In genomic region chr1:46020005-46020404, GRCh38 we compare ENCODE assay signal across 17 cellular contexts.
DNase-seq lines count a peak whose midpoint lies in the region; ATAC-seq and TF ChIP-seq lines count a peak whose summit lies in the region.
"Had no signal": no experiment of that assay in that cellular context is flagged by ENCODE, and none has a peak within 500 bp of the region (broad histone marks: within the 10 kb centered on the region; RNA-seq: fewer than 3 reads in every experiment).

No MANE protein-coding gene starts in this region.

- peak; percentile 28 for DNase-seq in CD1c-positive myeloid dendritic cell (ENCODE audit: extremely low spot score)
- DNase-seq in LHCN-M2 (ENCODE audit: low read depth) = peak; percentile 20
- no peak for DNase-seq in sciatic nerve (ENCODE audit: low spot score)
- no peak for DNase-seq in NCI-H146 (lab: John Stamatoyannopoulos, UW)
- no peak for DNase-seq in RPMI8226
- no peak for DNase-seq in posterior vena cava (ENCODE audit: low spot score)
- DNase-seq: ACHN, AML-193, COR-L47, EL, HFFc6, KBM-7, NCI-H1048, NCI-H1694, NCI-H226, NCI-H524 treated with DMSO at 0.1 percent for 48 hours had no signal

- 45 to 92% methylated on average over 2 to 4 of the region's 4 CpGs for WGBS in gastroesophageal sphincter (ENCODE audit: low coverage in 1 of 2), 2 donors

- no peak for TF ChIP-seq CTCF in gastroesophageal sphincter (IDR thresholded peaks at IDR 0.05)

- no peak for TF ChIP-seq POLR2A in gastroesophageal sphincter (IDR thresholded peaks at IDR 0.05)

- intact Hi-C loops in sciatic nerve (cut with DNase I) = no loop called here
- intact Hi-C loops in posterior vena cava (cut with DNase I) = no loop called here

- peak; percentile 28 for ATAC-seq in gastroesophageal sphincter
- peak; percentile 76 for ATAC-seq in sciatic nerve

- TF ChIP-seq EP300 in gastroesophageal sphincter (IDR thresholded peaks at IDR 0.05) = no peak

- no peak overlapping the region for H3K4me3 ChIP-seq in gastroesophageal sphincter

- H3K36me3 ChIP-seq in gastroesophageal sphincter = peaks cover 0 to 35% of the 10 kb centered on the region in 2 donors

- H3K27me3 ChIP-seq in gastroesophageal sphincter = no peaks in the 10 kb centered on the region

- no peaks in the 10 kb centered on the region for H3K4me1 ChIP-seq in gastroesophageal sphincter

- no peak overlapping the region for H3K27ac ChIP-seq in gastroesophageal sphincter

- no peaks in the 10 kb centered on the region for H3K9me3 ChIP-seq in gastroesophageal sphincter

Comparison
In these comparisons a context has a peak if more than half of its experiments do, and no peak if none do; other contexts are left out.
1. DNase-seq: peak in CD1c-positive myeloid dendritic cell (single experiment) and LHCN-M2 (single experiment); none in sciatic nerve (single experiment), NCI-H146 (single experiment), RPMI8226 (single experiment) and posterior vena cava (single experiment).